Comparison of ENCODE assay signal across 12 cellular contexts in genomic region chr12:105705235-105705634, GRCh38.
DNase-seq lines count a peak whose midpoint lies in the region; ATAC-seq and TF ChIP-seq lines count a peak whose summit lies in the region.
"Had no signal": no experiment of that assay in that cellular context is flagged by ENCODE, and none has a peak within 500 bp of the region (broad histone marks: within the 10 kb centered on the region; RNA-seq: fewer than 3 reads in every experiment).

No MANE protein-coding gene starts in this region.

- WGBS in endodermal cell (ENCODE audit: insufficient coverage in 1 of 2, insufficient read length in 1 of 2), 2 experiments, result 87 to 100% methylated on average over 3 to 8 of the region's 8 CpGs

- DNase-seq in DMS79 treated with DMSO at 0.1 percent for 48 hours (lab: John Stamatoyannopoulos, UW), result peak; percentile 51
- DNase-seq in DMS79 (lab: John Stamatoyannopoulos, UW), result no peak
- DNase-seq in endodermal cell, result peak; percentile 56
- no peak for DNase-seq in thoracic aorta (ENCODE audit: low spot score)
- DNase-seq in D341Med (ENCODE audit: low spot score), result no peak
- no peak for DNase-seq in stimulated activated effector memory CD8-positive, alpha-beta T cell treated with anti-CD3 and anti-CD28 coated beads, Interleukin-12 subunit alpha, Interleukin-12 subunit beta, amount 100 ng/mL, for 72 hours (ENCODE audit: low spot score in 2 of 2)
- DNase-seq: SIG-M5 had no signal

- H3K36me3 Mint-ChIP-seq in endodermal cell (ENCODE audit: low read depth), result no peaks in the 10 kb centered on the region
- no peaks in the 10 kb centered on the region for H3K36me3 Mint-ChIP-seq in nephron (ENCODE audit: low read depth)
- H3K36me3 Mint-ChIP-seq in stimulated activated effector memory CD8-positive, alpha-beta T cell treated with anti-CD3 and anti-CD28 coated beads, Interleukin-12 subunit alpha, Interleukin-12 subunit beta, amount 100 ng/mL, for 72 hours, result no peaks in the 10 kb centered on the region

- peaks cover 10% of the 10 kb centered on the region for H3K9me3 ChIP-seq in endodermal cell (ENCODE audit: control insufficient read depth, low read length)
- no peaks in the 10 kb centered on the region for H3K9me3 ChIP-seq in thoracic aorta

- H3K36me3 ChIP-seq in endodermal cell (ENCODE audit: control insufficient read depth, insufficient read depth, low read length), result no peaks in the 10 kb centered on the region
- no peaks in the 10 kb centered on the region for H3K36me3 ChIP-seq in thoracic aorta

- peaks cover 13% of the 10 kb centered on the region for H3K4me1 ChIP-seq in endodermal cell (ENCODE audit: control insufficient read depth, insufficient read depth, low read length)
- H3K4me1 ChIP-seq in thoracic aorta (ENCODE audit: control insufficient read depth in 1 of 2, low read depth in 2 of 2), result peaks cover 5 to 20% of the 10 kb centered on the region in 2 donors

- ATAC-seq in thoracic aorta (ENCODE audit: insufficient number of reproducible peaks, low FRiP score, low read depth) (no peak), GM18498 (IDR thresholded peaks at IDR 0.05; ENCODE audit: unreplicated experiment) (no peak)
- ATAC-seq in stimulated activated effector memory CD8-positive, alpha-beta T cell treated with anti-CD3 and anti-CD28 coated beads, Interleukin-12 subunit alpha, Interleukin-12 subunit beta, amount 100 ng/mL, for 72 hours, result no peak

- H3K4me1 Mint-ChIP-seq in endodermal cell (peaks cover 15% of the 10 kb centered on the region), nephron (peaks cover 38% of the 10 kb centered on the region)
- no peaks in the 10 kb centered on the region for H3K4me1 Mint-ChIP-seq in stimulated activated effector memory CD8-positive, alpha-beta T cell treated with anti-CD3 and anti-CD28 coated beads, Interleukin-12 subunit alpha, Interleukin-12 subunit beta, amount 100 ng/mL, for 72 hours

- H3K9me3 Mint-ChIP-seq in endodermal cell, result peaks cover 6% of the 10 kb centered on the region
- no peaks in the 10 kb centered on the region for H3K9me3 Mint-ChIP-seq in nephron
- no peaks in the 10 kb centered on the region for H3K9me3 Mint-ChIP-seq in stimulated activated effector memory CD8-positive, alpha-beta T cell treated with anti-CD3 and anti-CD28 coated beads, Interleukin-12 subunit alpha, Interleukin-12 subunit beta, amount 100 ng/mL, for 72 hours

- H3K27ac Mint-ChIP-seq in endodermal cell, result no peak overlapping the region
- peak overlapping the region; percentile 23 to 95 (median 88) for H3K27ac Mint-ChIP-seq in nephron
- no peak overlapping the region for H3K27ac Mint-ChIP-seq in stimulated activated effector memory CD8-positive, alpha-beta T cell treated with anti-CD3 and anti-CD28 coated beads, Interleukin-12 subunit alpha, Interleukin-12 subunit beta, amount 100 ng/mL, for 72 hours

- H3K4me3 ChIP-seq in endodermal cell (ENCODE audit: low read length) (no peak overlapping the region), thoracic aorta (no peak overlapping the region)
- H3K4me3 ChIP-seq: K562 had no signal

- peaks cover 5% of the 10 kb centered on the region for H3K27me3 Mint-ChIP-seq in endodermal cell (ENCODE audit: insufficient read depth)
- peaks cover 8% of the 10 kb centered on the region for H3K27me3 Mint-ChIP-seq in nephron (ENCODE audit: low read depth)

- no peaks in the 10 kb centered on the region for H3K27me3 ChIP-seq in endodermal cell (ENCODE audit: control insufficient read depth, insufficient read depth, low read length, poor library complexity, severe bottlenecking)
- H3K27me3 ChIP-seq in thoracic aorta (replicated peaks; ENCODE audit: insufficient read depth), result no peaks in the 10 kb centered on the region

- TF ChIP-seq CTCF in endodermal cell (conservative IDR thresholded peaks at IDR 0.05) (no peak), nephron (IDR thresholded peaks at IDR 0.05; ENCODE audit: unreplicated experiment in 3 of 3) (no peak), thoracic aorta (IDR thresholded peaks at IDR 0.05) (no peak)

- no peak overlapping the region for H3K27ac ChIP-seq in endodermal cell (ENCODE audit: low read depth, low read length)
- peak overlapping the region; percentile 76 to 83 for H3K27ac ChIP-seq in thoracic aorta
- H3K27ac ChIP-seq: 22Rv1, C4-2B had no signal

- no peak overlapping the region for H3K9ac ChIP-seq in endodermal cell (ENCODE audit: extremely low read depth, low read length, poor library complexity, severe bottlenecking)

- H3K4me3 Mint-ChIP-seq in endodermal cell, result no peak overlapping the region
- no peak overlapping the region for H3K4me3 Mint-ChIP-seq in nephron
- H3K4me3 Mint-ChIP-seq in stimulated activated effector memory CD8-positive, alpha-beta T cell treated with anti-CD3 and anti-CD28 coated beads, Interleukin-12 subunit alpha, Interleukin-12 subunit beta, amount 100 ng/mL, for 72 hours, result no peak overlapping the region

Comparison
In these comparisons a context has a peak if more than half of its experiments do, and no peak if none do; other contexts are left out.
1. DNase-seq: peak in DMS79 treated with DMSO at 0.1 percent for 48 hours (single experiment) and endodermal cell (single experiment); none in DMS79 (single experiment), thoracic aorta (single experiment), D341Med (single experiment) and stimulated activated effector memory CD8-positive, alpha-beta T cell treated with anti-CD3 and anti-CD28 coated beads, Interleukin-12 subunit alpha, Interleukin-12 subunit beta, amount 100 ng/mL, for 72 hours (0 of 2).
2. H3K27ac Mint-ChIP-seq: peak in nephron (3 of 3); none in endodermal cell (single experiment) and stimulated activated effector memory CD8-positive, alpha-beta T cell treated with anti-CD3 and anti-CD28 coated beads, Interleukin-12 subunit alpha, Interleukin-12 subunit beta, amount 100 ng/mL, for 72 hours (single experiment).